25 cellular contexts compared by ENCODE assay signal in genomic region chr10:9274206-9274755, GRCh38.
"Had no signal": no experiment of that assay in that cellular context is flagged by ENCODE, and none has a peak within 500 bp of the region (broad histone marks: within the 10 kb centered on the region; RNA-seq: fewer than 3 reads in every experiment).

No MANE protein-coding gene starts in this region.

- H3K27me3 Mint-ChIP-seq: activated B cell treated with CpG ODN at 0.5 μM for 24 hours had no signal

- H3K4me3 Mint-ChIP-seq: activated B cell treated with CpG ODN at 0.5 μM for 24 hours; activated CD4-positive, alpha-beta T cell treated with anti-CD3 and anti-CD28 coated beads, Interleukin-2, amount 10 ng/mL, durations not matched to agents 24 days and 14 days; activated naive CD4-positive, alpha-beta T cell treated with anti-CD3 and anti-CD28 coated beads for 36 hours; activated naive CD8-positive, alpha-beta T cell; activated T-helper 17 cell treated with anti-CD3 and anti-CD28 coated beads, Interleukin-2, amount 50 U/mL, for 72 hours; brain; central memory CD8-positive, alpha-beta T cell; T-helper 1 cell treated with Interleukin-12 subunit alpha and Interleukin-12 subunit beta and Interleukin-4 antibody, amounts not matched to agents 30 μg/mL and 1 μg/mL, for 36 hours had no signal

- H3K9me3 ChIP-seq: SK-N-SH had no signal

- H3K4me2 ChIP-seq: SK-N-SH had no signal

- H3K27ac Mint-ChIP-seq: activated B cell treated with CpG ODN at 0.5 μM for 24 hours; activated CD4-positive, alpha-beta T cell treated with anti-CD3 and anti-CD28 coated beads, Interleukin-2, amount 10 ng/mL, durations not matched to agents 24 days and 14 days; activated naive CD4-positive, alpha-beta T cell treated with anti-CD3 and anti-CD28 coated beads for 36 hours; activated naive CD8-positive, alpha-beta T cell; activated T-helper 17 cell treated with anti-CD3 and anti-CD28 coated beads, Interleukin-2, amount 50 U/mL, for 72 hours; brain; T-helper 1 cell treated with Interleukin-12 subunit alpha and Interleukin-12 subunit beta and Interleukin-4 antibody, amounts not matched to agents 30 μg/mL and 1 μg/mL, for 36 hours had no signal

- H3K9ac ChIP-seq: SK-N-SH had no signal

- ATAC-seq: activated T-helper 17 cell treated with anti-CD3 and anti-CD28 coated beads, Interleukin-2, amount 50 U/mL, for 72 hours had no signal

- H3K4me1 Mint-ChIP-seq: activated B cell treated with CpG ODN at 0.5 μM for 24 hours; activated CD4-positive, alpha-beta T cell treated with anti-CD3 and anti-CD28 coated beads, Interleukin-2, amount 10 ng/mL, durations not matched to agents 24 days and 14 days; activated T-helper 17 cell treated with anti-CD3 and anti-CD28 coated beads, Interleukin-2, amount 50 U/mL, for 72 hours; brain; central memory CD8-positive, alpha-beta T cell had no signal

- H3K9me3 Mint-ChIP-seq: activated B cell treated with CpG ODN at 0.5 μM for 24 hours; activated CD4-positive, alpha-beta T cell treated with anti-CD3 and anti-CD28 coated beads, Interleukin-2, amount 10 ng/mL, durations not matched to agents 24 days and 14 days; activated naive CD4-positive, alpha-beta T cell treated with anti-CD3 and anti-CD28 coated beads for 36 hours; activated T-helper 17 cell treated with anti-CD3 and anti-CD28 coated beads, Interleukin-2, amount 50 U/mL, for 72 hours; central memory CD8-positive, alpha-beta T cell; T-helper 1 cell treated with Interleukin-12 subunit alpha and Interleukin-12 subunit beta and Interleukin-4 antibody, amounts not matched to agents 30 μg/mL and 1 μg/mL, for 36 hours had no signal

- DNase-seq: activated B cell treated with CpG ODN at 0.5 μM for 24 hours; activated CD4-positive, alpha-beta T cell treated with anti-CD3 and anti-CD28 coated beads for 1 hour; activated CD4-positive, alpha-beta T cell treated with anti-CD3 and anti-CD28 coated beads, Interleukin-2, amount 10 ng/mL, durations not matched to agents 24 days and 14 days; activated CD4-positive, alpha-beta T cell treated with anti-CD3 and anti-CD28 coated beads, Interleukin-2, amount 50 U/mL, for 48 hours; activated gamma-delta T cell; activated naive CD4-positive, alpha-beta T cell treated with anti-CD3 and anti-CD28 coated beads for 36 hours; activated T-cell treated with anti-CD3 and anti-CD28 coated beads for 4 hours; activated T-cell treated with anti-CD3 and anti-CD28 coated beads, Interleukin-2, amount 50 U/mL, for 48 hours; amygdala; cortex of kidney; Karpas-422; NCI-H1105 treated with DMSO at 0.1 percent for 48 hours; NCI-H1436 treated with DMSO at 0.1 percent for 48 hours; NCI-H187; NCI-H2081; NCI-H510A treated with DMSO at 0.1 percent for 48 hours; SIG-M5; SK-N-SH; SW 1271; T-helper 9 cell had no signal

- H3K36me3 Mint-ChIP-seq: activated naive CD8-positive, alpha-beta T cell; brain had no signal
